22 cellular contexts compared by ENCODE assay signal in the genomic region with DNA sequence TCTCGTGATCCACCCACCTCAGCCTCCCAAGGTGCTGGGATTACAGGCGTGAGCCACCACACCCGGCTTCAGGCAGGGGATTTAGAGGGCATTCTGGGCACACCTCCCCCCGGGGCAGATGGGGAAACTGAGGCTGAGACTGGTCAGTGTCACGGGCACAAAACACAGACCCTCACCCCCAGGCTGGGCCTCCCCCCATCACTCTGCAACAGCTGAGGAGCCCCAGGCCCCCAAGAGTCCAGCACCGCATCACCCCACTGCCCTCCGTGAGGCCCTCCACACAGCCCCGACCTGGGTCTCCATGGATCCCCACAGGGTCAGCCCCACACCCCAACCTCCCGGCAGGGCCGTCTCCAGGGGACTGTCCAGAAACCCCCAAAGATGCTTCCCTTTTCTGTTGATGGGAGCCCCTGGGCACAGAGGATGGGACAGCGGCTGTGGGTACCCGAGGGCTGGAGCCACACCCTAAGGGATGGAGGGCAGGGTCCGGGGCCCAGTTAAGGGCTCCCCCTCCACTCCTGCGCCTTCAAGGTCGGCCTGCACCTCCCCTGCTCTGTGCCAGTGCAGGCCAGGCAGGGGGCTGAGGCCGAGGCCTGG. TPM values are rescaled to one million over a fixed set of nuclear protein-coding genes. Genes with fewer than 3 reads are reported as not detected.
DNase-seq lines count a peak whose midpoint lies in the region; ATAC-seq, FAIRE-seq and TF ChIP-seq lines count a peak whose summit lies in the region.
"Had no signal": no experiment of that assay in that cellular context is flagged by ENCODE, and none has a peak within 500 bp of the region (broad histone marks: within the 10 kb centered on the region; RNA-seq: fewer than 3 reads in every experiment).

No MANE protein-coding gene starts in this region.

- no peak for TF ChIP-seq CTCF in kidney (IDR thresholded peaks at IDR 0.05; ENCODE audit: borderline replicate concordance, extremely low read depth, insufficient read depth)

- no peaks in the 10 kb centered on the region for H3K4me1 ChIP-seq in kidney (ENCODE audit: control insufficient read depth in 1 of 2, insufficient read depth in 1 of 2, low read depth in 1 of 2, low read length in 2 of 2)
- H3K4me1 ChIP-seq: BE2C had no signal

- intact Hi-C loops in kidney (cut with DNase I): no loop called here
- intact Hi-C loops in activated naive CD4-positive, alpha-beta T cell treated with anti-CD3 and anti-CD28 coated beads for 36 hours (cut with micrococcal nuclease): no loop called here

- CTCF ChIA-PET in activated naive CD4-positive, alpha-beta T cell treated with anti-CD3 and anti-CD28 coated beads for 36 hours (lab: Charles Lee): no interaction called here

- H3K9me3 ChIP-seq in kidney (ENCODE audit: control insufficient read depth in 1 of 2, low read length in 2 of 2): no peaks in the 10 kb centered on the region
- H3K9me3 ChIP-seq: BE2C had no signal

- H3K27ac ChIP-seq in kidney (ENCODE audit: low read depth in 2 of 2, low read length in 2 of 2): no peak overlapping the region

- ATAC-seq in stimulated activated naive CD8-positive, alpha-beta T cell treated with anti-CD3 and anti-CD28 coated beads, Interleukin-15, amount 100 ng/mL, for 72 hours: peak; percentile 18
- ATAC-seq in stimulated activated naive CD8-positive, alpha-beta T cell treated with anti-CD3 and anti-CD28 coated beads, Interleukin-15, Interleukin-2, amounts not matched to agents 100 U/mL and 50 U/mL, for 24 hours: no peak
- no peak for ATAC-seq in stimulated activated effector memory CD8-positive, alpha-beta T cell treated with anti-CD3 and anti-CD28 coated beads, Interleukin-12 subunit alpha, Interleukin-12 subunit beta, amount 100 ng/mL, for 72 hours
- ATAC-seq: GM23338 had no signal

- in situ Hi-C loops in G401 (cut with HindIII; ENCODE audit: low sequenced_read_pairs): no loop called here

- no peak for FAIRE-seq in kidney (lab: Jason Lieb, UNC)
- FAIRE-seq: A204.1, G401.6, H54 had no signal

- no peak overlapping the region for H3K9ac ChIP-seq in kidney (ENCODE audit: low read length in 2 of 2)

- no peaks in the 10 kb centered on the region for H3K27me3 Mint-ChIP-seq in stimulated activated naive CD8-positive, alpha-beta T cell treated with anti-CD3 and anti-CD28 coated beads, Interleukin-15, amount 100 ng/mL, for 72 hours
- no peaks in the 10 kb centered on the region for H3K27me3 Mint-ChIP-seq in activated naive CD4-positive, alpha-beta T cell treated with anti-CD3 and anti-CD28 coated beads for 36 hours (ENCODE audit: low read depth)
- H3K27me3 Mint-ChIP-seq: CD4-positive, CD25-positive, alpha-beta regulatory T cell; CD8-positive, alpha-beta memory T cell had no signal

- H3K27ac Mint-ChIP-seq in stimulated activated naive CD8-positive, alpha-beta T cell treated with anti-CD3 and anti-CD28 coated beads, Interleukin-15, amount 100 ng/mL, for 72 hours: no peak overlapping the region
- peak overlapping the region; percentile 70 for H3K27ac Mint-ChIP-seq in stimulated activated effector memory CD8-positive, alpha-beta T cell treated with anti-CD3 and anti-CD28 coated beads, Interleukin-12 subunit alpha, Interleukin-12 subunit beta, amount 100 ng/mL, for 72 hours
- H3K27ac Mint-ChIP-seq in activated naive CD4-positive, alpha-beta T cell treated with anti-CD3 and anti-CD28 coated beads for 36 hours: no peak overlapping the region
- H3K27ac Mint-ChIP-seq: CD4-positive, CD25-positive, alpha-beta regulatory T cell; CD8-positive, alpha-beta memory T cell; GM23338 had no signal

- no peak overlapping the region for H3K4me3 ChIP-seq in kidney (ENCODE audit: low read length in 2 of 2)
- H3K4me3 ChIP-seq: GM23338 had no signal

- peaks cover 36% of the 10 kb centered on the region for H3K4me1 Mint-ChIP-seq in stimulated activated naive CD8-positive, alpha-beta T cell treated with anti-CD3 and anti-CD28 coated beads, Interleukin-15, amount 100 ng/mL, for 72 hours
- H3K4me1 Mint-ChIP-seq in stimulated activated effector memory CD8-positive, alpha-beta T cell treated with anti-CD3 and anti-CD28 coated beads, Interleukin-12 subunit alpha, Interleukin-12 subunit beta, amount 100 ng/mL, for 72 hours: peaks cover 34% of the 10 kb centered on the region
- H3K4me1 Mint-ChIP-seq in activated naive CD4-positive, alpha-beta T cell treated with anti-CD3 and anti-CD28 coated beads for 36 hours (ENCODE audit: low read depth): no peaks in the 10 kb centered on the region

- no peaks in the 10 kb centered on the region for H3K36me3 ChIP-seq in kidney (ENCODE audit: control insufficient read depth in 1 of 2, insufficient read depth in 2 of 2, low read length in 2 of 2)
- H3K36me3 ChIP-seq: BE2C had no signal

- DNase-seq in stimulated activated naive CD8-positive, alpha-beta T cell treated with anti-CD3 and anti-CD28 coated beads, Interleukin-15, amount 100 ng/mL, for 72 hours: no peak
- no peak for DNase-seq in stimulated activated naive CD8-positive, alpha-beta T cell treated with anti-CD3 and anti-CD28 coated beads, Interleukin-15, Interleukin-2, amounts not matched to agents 100 U/mL and 50 U/mL, for 24 hours
- DNase-seq in kidney (peak; percentile 69), G401 (ENCODE audit: low spot score) (no peak), NCI-H526 (lab: John Stamatoyannopoulos, UW) (no peak)
- DNase-seq in stimulated activated effector memory CD8-positive, alpha-beta T cell treated with anti-CD3 and anti-CD28 coated beads, Interleukin-12 subunit alpha, Interleukin-12 subunit beta, amount 100 ng/mL, for 72 hours (ENCODE audit: low spot score in 2 of 2): no peak
- DNase-seq in activated naive CD4-positive, alpha-beta T cell treated with anti-CD3 and anti-CD28 coated beads for 36 hours: no peak
- DNase-seq: ACHN; BE2C; C1 segment of cervical spinal cord; CD4-positive, CD25-positive, alpha-beta regulatory T cell; CD8-positive, alpha-beta memory T cell; COR-L47; DMS 273 treated with DMSO at 0.1 percent for 48 hours; DMS53; DND-41; EL; HCEC 1CT had no signal

- H3K4me3 Mint-ChIP-seq in stimulated activated naive CD8-positive, alpha-beta T cell treated with anti-CD3 and anti-CD28 coated beads, Interleukin-15, amount 100 ng/mL, for 72 hours: no peak overlapping the region
- H3K4me3 Mint-ChIP-seq in stimulated activated effector memory CD8-positive, alpha-beta T cell treated with anti-CD3 and anti-CD28 coated beads, Interleukin-12 subunit alpha, Interleukin-12 subunit beta, amount 100 ng/mL, for 72 hours: no peak overlapping the region
- no peak overlapping the region for H3K4me3 Mint-ChIP-seq in activated naive CD4-positive, alpha-beta T cell treated with anti-CD3 and anti-CD28 coated beads for 36 hours
- H3K4me3 Mint-ChIP-seq: CD4-positive, CD25-positive, alpha-beta regulatory T cell; CD8-positive, alpha-beta memory T cell; GM23338 had no signal

- H3K36me3 Mint-ChIP-seq in stimulated activated effector memory CD8-positive, alpha-beta T cell treated with anti-CD3 and anti-CD28 coated beads, Interleukin-12 subunit alpha, Interleukin-12 subunit beta, amount 100 ng/mL, for 72 hours: peaks cover 60% of the 10 kb centered on the region
- peaks cover 1% of the 10 kb centered on the region for H3K36me3 Mint-ChIP-seq in activated naive CD4-positive, alpha-beta T cell treated with anti-CD3 and anti-CD28 coated beads for 36 hours (ENCODE audit: low read depth)
- H3K36me3 Mint-ChIP-seq: CD4-positive, CD25-positive, alpha-beta regulatory T cell had no signal

- H3K9me3 Mint-ChIP-seq in stimulated activated naive CD8-positive, alpha-beta T cell treated with anti-CD3 and anti-CD28 coated beads, Interleukin-15, amount 100 ng/mL, for 72 hours: peaks cover 0 to 7% of the 10 kb centered on the region in 2 donors
- H3K9me3 Mint-ChIP-seq in stimulated activated effector memory CD8-positive, alpha-beta T cell treated with anti-CD3 and anti-CD28 coated beads, Interleukin-12 subunit alpha, Interleukin-12 subunit beta, amount 100 ng/mL, for 72 hours: no peaks in the 10 kb centered on the region
- H3K9me3 Mint-ChIP-seq in activated naive CD4-positive, alpha-beta T cell treated with anti-CD3 and anti-CD28 coated beads for 36 hours: no peaks in the 10 kb centered on the region
- H3K9me3 Mint-ChIP-seq: CD4-positive, CD25-positive, alpha-beta regulatory T cell; GM23338 had no signal

RNA-seq across cellular contexts. Expression of a gene that starts 11.0 kb away (rescaled TPM):
- 95.0 TPM for total RNA-seq in kidney
- 99.1 TPM for polyA plus RNA-seq in kidney (ENCODE audit: insufficient read depth, low read depth, low replicate concordance)
- 100 to 1,000 TPM; 120 to 123 TPM for total RNA-seq in activated naive CD4-positive, alpha-beta T cell treated with anti-CD3 and anti-CD28 coated beads for 36 hours
- total RNA-seq in G401 (2014; rRNA removed; shearing (Covaris generic)): 7.4 and 9.0 TPM in 2 replicates
- total RNA-seq: GM23338 had no signal
- polyA plus RNA-seq: GM23338 had no signal

RNA-seq across cellular contexts. Expression of a gene that starts 19.4 kb away (rescaled TPM):
- total RNA-seq in kidney: 39.5 TPM
- polyA plus RNA-seq in kidney (ENCODE audit: insufficient read depth, low read depth, low replicate concordance): 25.6 TPM
- 10 to 100 TPM; 21.8 to 22.1 TPM for total RNA-seq in activated naive CD4-positive, alpha-beta T cell treated with anti-CD3 and anti-CD28 coated beads for 36 hours
- total RNA-seq in G401 (2014; rRNA removed; shearing (Covaris generic)): 26.9 and 31.7 TPM in 2 replicates

RNA-seq across cellular contexts. Expression of a gene that starts 37.1 kb away (rescaled TPM):
- total RNA-seq in kidney: 0.44 TPM
- polyA plus RNA-seq in kidney (ENCODE audit: insufficient read depth, low read depth, low replicate concordance): not detected
- not detected for total RNA-seq in activated naive CD4-positive, alpha-beta T cell treated with anti-CD3 and anti-CD28 coated beads for 36 hours
- not detected in 2 replicates for total RNA-seq in G401 (2014; rRNA removed; shearing (Covaris generic))
- total RNA-seq: CD4-positive, CD25-positive, alpha-beta regulatory T cell; CD8-positive, alpha-beta memory T cell had no signal
- polyA plus RNA-seq: CD4-positive, CD25-positive, alpha-beta regulatory T cell; CD8-positive, alpha-beta memory T cell had no signal

RNA-seq across cellular contexts. Expression of a gene that starts 40.8 kb away (rescaled TPM):
- 33.7 TPM for total RNA-seq in kidney
- polyA plus RNA-seq in kidney (ENCODE audit: insufficient read depth, low read depth, low replicate concordance): 13.3 TPM
- 10 to 100 TPM; 46.6 to 51.4 TPM for total RNA-seq in activated naive CD4-positive, alpha-beta T cell treated with anti-CD3 and anti-CD28 coated beads for 36 hours
- total RNA-seq in G401 (2014; rRNA removed; shearing (Covaris generic)): 32.9 and 45.4 TPM in 2 replicates
